20 cellular contexts compared by ENCODE assay signal in genomic region chr2:174511580-174512260, GRCh38. TPM values are rescaled to one million over a fixed set of nuclear protein-coding genes. Genes with fewer than 3 reads are reported as not detected.
DNase-seq lines count a peak whose midpoint lies in the region; ATAC-seq and TF ChIP-seq lines count a peak whose summit lies in the region.
"Had no signal": no experiment of that assay in that cellular context is flagged by ENCODE, and none has a peak within 500 bp of the region (broad histone marks: within the 10 kb centered on the region; RNA-seq: fewer than 3 reads in every experiment).

No MANE protein-coding gene starts in this region.

- H3K9me3 ChIP-seq in PC-9 (ENCODE audit: insufficient read depth, low read depth), result peaks cover 35% of the 10 kb centered on the region
- H3K9me3 ChIP-seq in duodenal mucosa (ENCODE audit: control insufficient read depth in 1 of 2, low read length in 2 of 2), result peaks cover 0 to 18% of the 10 kb centered on the region in 2 donors
- H3K9me3 ChIP-seq in right lobe of liver, result no peaks in the 10 kb centered on the region
- H3K9me3 ChIP-seq in MM.1S (replicated peaks; ENCODE audit: insufficient read depth, low read length), result no peaks in the 10 kb centered on the region; the same call in 1 of the 2 replicates
- H3K9me3 ChIP-seq: BE2C had no signal

- H3K79me2 ChIP-seq in PC-9 (ENCODE audit: low read depth) (no peaks in the 10 kb centered on the region), MM.1S (ENCODE audit: low read length) (no peaks in the 10 kb centered on the region)

- H3K36me3 Mint-ChIP-seq in activated T-helper 17 cell treated with anti-CD3 and anti-CD28 coated beads, Interleukin-2, amount 50 U/mL, for 72 hours (ENCODE audit: low read depth), result no peaks in the 10 kb centered on the region

- H3K4me1 ChIP-seq in PC-9 (replicated peaks; ENCODE audit: insufficient read depth) (no peaks in the 10 kb centered on the region), duodenal mucosa (ENCODE audit: control insufficient read depth in 1 of 2, insufficient read depth in 2 of 2, low read length in 2 of 2) (peaks cover 0 to 9% of the 10 kb centered on the region in 2 donors), right lobe of liver (peaks cover 0 to 11% (median under 1%) of the 10 kb centered on the region in 4 donors), MM.1S (ENCODE audit: low read length) (no peaks in the 10 kb centered on the region)
- H3K4me1 ChIP-seq: BE2C, Caco-2 had no signal

- peak overlapping the region; percentile 13 for H3K4me3 Mint-ChIP-seq in activated T-helper 17 cell treated with anti-CD3 and anti-CD28 coated beads, Interleukin-2, amount 50 U/mL, for 72 hours
- H3K4me3 Mint-ChIP-seq: CD4-positive, CD25-positive, alpha-beta regulatory T cell; GM23338 had no signal

- H3K9me2 ChIP-seq in PC-9 (ENCODE audit: insufficient read depth) (no peaks in the 10 kb centered on the region), MM.1S (replicated peaks; ENCODE audit: insufficient read depth, low read length) (no peaks in the 10 kb centered on the region)

- TF ChIP-seq CTCF in PC-9 (conservative IDR thresholded peaks at IDR 0.05) (no peak), right lobe of liver (IDR thresholded peaks at IDR 0.05) (no peak), MM.1S (IDR thresholded peaks at IDR 0.05; ENCODE audit: low read length) (no peak)

- TF ChIP-seq POLR2A in right lobe of liver (IDR thresholded peaks at IDR 0.05) (no peak), erythroblast (IDR thresholded peaks at IDR 0.05; ENCODE audit: low read length) (no peak)

- no peak overlapping the region for H3K9ac ChIP-seq in duodenal mucosa (ENCODE audit: low read depth in 1 of 2, low read length in 2 of 2)
- no peak overlapping the region for H3K9ac ChIP-seq in MM.1S (ENCODE audit: low read length)

- no peaks in the 10 kb centered on the region for H3K27me3 Mint-ChIP-seq in activated T-helper 17 cell treated with anti-CD3 and anti-CD28 coated beads, Interleukin-2, amount 50 U/mL, for 72 hours
- H3K27me3 Mint-ChIP-seq: CD4-positive, CD25-positive, alpha-beta regulatory T cell had no signal

- H3K27ac ChIP-seq in PC-9, result no peak overlapping the region
- no peak overlapping the region for H3K27ac ChIP-seq in duodenal mucosa (ENCODE audit: low read depth, low read length)
- H3K27ac ChIP-seq in right lobe of liver, result peak overlapping the region; percentile 11 to 48 (median 14)
- no peak overlapping the region for H3K27ac ChIP-seq in MM.1S (ENCODE audit: low read length)
- H3K27ac ChIP-seq: HL-60 had no signal

- H3F3A ChIP-seq in PC-9 (ENCODE audit: insufficient read depth, low read depth) (no peaks in the 10 kb centered on the region), MM.1S (ENCODE audit: insufficient read depth, low read length) (no peaks in the 10 kb centered on the region)

- no TSS peak for BruUV-seq in PC-9 (replicated peaks; lab: Mats Ljungman, UMichigan)

- intact Hi-C loops in PC-9 (cut with micrococcal nuclease; ENCODE audit: unreplicated experiment) (no loop called here), right lobe of liver (cut with DNase I) (no loop called here)

- H3K9me3 Mint-ChIP-seq in activated T-helper 17 cell treated with anti-CD3 and anti-CD28 coated beads, Interleukin-2, amount 50 U/mL, for 72 hours, result peaks cover 5% of the 10 kb centered on the region

- no peak overlapping the region for H2AFZ ChIP-seq in PC-9
- H2AFZ ChIP-seq in MM.1S (ENCODE audit: low read length), result no peak overlapping the region
- H2AFZ ChIP-seq: GM23338 had no signal

- peaks cover 19% of the 10 kb centered on the region; the same call in 1 of the 2 replicates for H3K27me3 ChIP-seq in PC-9 (ENCODE audit: insufficient read depth, low read depth)
- no peaks in the 10 kb centered on the region for H3K27me3 ChIP-seq in duodenal mucosa (ENCODE audit: control insufficient read depth in 1 of 2, insufficient read depth in 2 of 2, low read length in 2 of 2)
- H3K27me3 ChIP-seq in right lobe of liver, result no peaks in the 10 kb centered on the region
- H3K27me3 ChIP-seq in MM.1S (replicated peaks; ENCODE audit: insufficient read depth, low read length), result no peaks in the 10 kb centered on the region
- H3K27me3 ChIP-seq: BE2C had no signal

- ATAC-seq in activated T-helper 17 cell treated with anti-CD3 and anti-CD28 coated beads, Interleukin-2, amount 50 U/mL, for 72 hours (replicated peaks), result no peak
- peak; percentile 77 to 89 (median 81) for ATAC-seq in right lobe of liver
- no peak for ATAC-seq in HG03097 (IDR thresholded peaks at IDR 0.05; ENCODE audit: low FRiP score, unreplicated experiment)
- ATAC-seq: GM23338 had no signal

- peak overlapping the region; percentile 12 for H3K27ac Mint-ChIP-seq in activated T-helper 17 cell treated with anti-CD3 and anti-CD28 coated beads, Interleukin-2, amount 50 U/mL, for 72 hours
- H3K27ac Mint-ChIP-seq: CD4-positive, CD25-positive, alpha-beta regulatory T cell; GM23338 had no signal

- H3K4me3 ChIP-seq in PC-9 (peak overlapping the region; percentile 22; the same call in 1 of the 2 replicates), duodenal mucosa (ENCODE audit: low read depth in 1 of 2, low read length in 2 of 2) (peak overlapping the region; percentile 10 to 30), right lobe of liver (peak overlapping the region in 1 of 3 donors; percentile 15), MM.1S (ENCODE audit: low read length) (no peak overlapping the region)
- H3K4me3 ChIP-seq: GM23338 had no signal

- H3K4me2 ChIP-seq in PC-9 (peak overlapping the region; percentile 42), MM.1S (ENCODE audit: low read depth, low read length) (no peak overlapping the region)
- H3K4me2 ChIP-seq: GM23338 had no signal

- POLR2A ChIA-PET in PC-9 (lab: Charles Lee; ENCODE audit: unreplicated experiment), result interaction anchor here (0.6 to 0.7 kb wide), 2 partner anchors 28 to 97 kb away, joined by 3 to 8 read pairs; no protein-coding TSS in a partner anchor

- peaks cover 4% of the 10 kb centered on the region for H3K4me1 Mint-ChIP-seq in activated T-helper 17 cell treated with anti-CD3 and anti-CD28 coated beads, Interleukin-2, amount 50 U/mL, for 72 hours
- H3K4me1 Mint-ChIP-seq: GM23338 had no signal

- no peak for DNase-seq in PC-9
- DNase-seq in right lobe of liver, result no peak
- no peak for DNase-seq in MM.1S
- DNase-seq in erythroblast (lab: John Stamatoyannopoulos, UW), result no peak
- no peak for DNase-seq in activated naive CD4-positive, alpha-beta T cell treated with anti-CD3 and anti-CD28 coated beads, Interleukin-2, amount 50 U/mL, for 16 hours
- DNase-seq: ACHN; BE2C; C1 segment of cervical spinal cord; Caco-2; CD4-positive, CD25-positive, alpha-beta regulatory T cell; DMS153; DMS79; GDM1; HCEC 1CT; IMR-90 had no signal

- H3K36me3 ChIP-seq in PC-9 (ENCODE audit: low read depth), result no peaks in the 10 kb centered on the region
- no peaks in the 10 kb centered on the region for H3K36me3 ChIP-seq in duodenal mucosa (ENCODE audit: control insufficient read depth in 1 of 2, insufficient read depth in 2 of 2, low read length in 2 of 2)
- H3K36me3 ChIP-seq in right lobe of liver, result no peaks in the 10 kb centered on the region
- H3K36me3 ChIP-seq in MM.1S (replicated peaks; ENCODE audit: insufficient read depth, low read length), result no peaks in the 10 kb centered on the region
- H3K36me3 ChIP-seq: BE2C had no signal

- 36% methylated on average over 5 of the region's 5 CpGs for WGBS in right lobe of liver (ENCODE audit: insufficient coverage, low coverage, low lambda C conversion rate, missing lambda C conversion rate)

- CTCF ChIA-PET in PC-9 (lab: Charles Lee), result no interaction called here

- H4K20me1 ChIP-seq in PC-9 (ENCODE audit: insufficient read depth) (no peaks in the 10 kb centered on the region), MM.1S (ENCODE audit: insufficient read depth, low read length) (no peaks in the 10 kb centered on the region)

RNA-seq across cellular contexts. Expression of gene GPR155, which starts 24.9 kb away (rescaled TPM):
- total RNA-seq in PC-9 (2021) (0.18 and 0.79 TPM in 2 replicates), right lobe of liver (10 to 100 TPM in 1 of 6 experiments, 1 to 10 TPM in 5; 6.5 to 11.3 (median 7.7) TPM)
- total RNA-seq in activated T-helper 17 cell treated with anti-CD3 and anti-CD28 coated beads, Interleukin-2, amount 50 U/mL, for 72 hours, result 10 to 100 TPM; 10.6 to 16.4 TPM

Comparison
In these comparisons a context has a peak if more than half of its experiments do, and no peak if none do; other contexts are left out.
1. H3K27ac ChIP-seq: peak in right lobe of liver (3 of 3); none in PC-9 (single experiment), duodenal mucosa (single experiment) and MM.1S (single experiment).
2. ATAC-seq: peak in right lobe of liver (4 of 4); none in activated T-helper 17 cell treated with anti-CD3 and anti-CD28 coated beads, Interleukin-2, amount 50 U/mL, for 72 hours (single experiment) and HG03097 (single experiment).